10 cellular contexts compared by ENCODE assay signal in genomic region chr11:90476442-90477007, GRCh38.
A peak's percentile ranks its signal among the peaks of the same experiment; 100 is the strongest.
DNase-seq lines count a peak whose midpoint lies in the region; TF ChIP-seq lines count a peak whose summit lies in the region.
"Had no signal": no experiment of that assay in that cellular context is flagged by ENCODE, and none has a peak within 500 bp of the region (broad histone marks: within the 10 kb centered on the region; RNA-seq: fewer than 3 reads in every experiment).

No MANE protein-coding gene starts in this region.

- H3K27ac Mint-ChIP-seq in HFFc6 = no peak overlapping the region
- H3K27ac Mint-ChIP-seq in mesothelial cell of epicardium = no peak overlapping the region
- H3K27ac Mint-ChIP-seq: B cell; naive thymus-derived CD8-positive, alpha-beta T cell had no signal

- no peak overlapping the region for H3K4me3 ChIP-seq in brain microvascular endothelial cell (ENCODE audit: low read depth, low read length)

- no peak overlapping the region for H3K27ac ChIP-seq in brain microvascular endothelial cell

- TF ChIP-seq CTCF in HFFc6 (IDR thresholded peaks at IDR 0.05) (peak; percentile 51; the same call in 1 of the 2 replicates), brain microvascular endothelial cell (IDR thresholded peaks at IDR 0.05; ENCODE audit: low read depth, low read length, missing control alignments) (peak; percentile 55), mesothelial cell of epicardium (IDR thresholded peaks at IDR 0.05; ENCODE audit: unreplicated experiment) (peak; percentile 51)

- no peaks in the 10 kb centered on the region for H3K27me3 ChIP-seq in brain microvascular endothelial cell (replicated peaks)

- H3K4me3 Mint-ChIP-seq in HFFc6 (no peak overlapping the region), mesothelial cell of epicardium (no peak overlapping the region)
- H3K4me3 Mint-ChIP-seq: B cell; naive thymus-derived CD8-positive, alpha-beta T cell had no signal

- H3K4me1 Mint-ChIP-seq in HFFc6 (ENCODE audit: low read depth) (no peaks in the 10 kb centered on the region), mesothelial cell of epicardium (peaks cover 5% of the 10 kb centered on the region)
- H3K4me1 Mint-ChIP-seq: B cell; naive thymus-derived CD8-positive, alpha-beta T cell had no signal

- H3K27me3 Mint-ChIP-seq in HFFc6 (ENCODE audit: insufficient read depth) (no peaks in the 10 kb centered on the region; the same call in 1 of the 2 replicates), mesothelial cell of epicardium (ENCODE audit: low read depth) (no peaks in the 10 kb centered on the region)
- H3K27me3 Mint-ChIP-seq: B cell; naive thymus-derived CD8-positive, alpha-beta T cell had no signal

- no peaks in the 10 kb centered on the region for H3K36me3 ChIP-seq in brain microvascular endothelial cell (replicated peaks)

- H3K36me3 Mint-ChIP-seq in HFFc6 (ENCODE audit: low read depth) = no peaks in the 10 kb centered on the region
- no peaks in the 10 kb centered on the region for H3K36me3 Mint-ChIP-seq in mesothelial cell of epicardium
- H3K36me3 Mint-ChIP-seq: naive thymus-derived CD8-positive, alpha-beta T cell had no signal

- DNase-seq in NCI-H82 (lab: John Stamatoyannopoulos, UW) = peak; percentile 36
- no peak for DNase-seq in NCI-H82 treated with DMSO at 0.1 percent for 48 hours (lab: John Stamatoyannopoulos, UW; ENCODE audit: unreplicated experiment)
- DNase-seq in HFFc6 = no peak
- DNase-seq in NCI-H526 (lab: John Stamatoyannopoulos, UW) = peak; percentile 16 to 72
- peak; percentile 43 for DNase-seq in brain microvascular endothelial cell
- no peak for DNase-seq in mesothelial cell of epicardium (ENCODE audit: low spot score in 2 of 2, unreplicated experiment in 2 of 2)
- DNase-seq in HuH-7 (ENCODE audit: low spot score) = no peak
- DNase-seq in stimulated activated naive CD4-positive, alpha-beta T cell treated with Interleukin-2 at 50 U/mL for 16 hours (lab: John Stamatoyannopoulos, UW) = no peak

- H3K9me3 Mint-ChIP-seq in HFFc6 (peaks cover 10% of the 10 kb centered on the region), mesothelial cell of epicardium (peaks cover 16% of the 10 kb centered on the region)

- in situ Hi-C loops in brain microvascular endothelial cell (cut with HindIII; ENCODE audit: low pct_ligation_motif_present, low sequenced_read_pairs) = no loop called here

Comparison
In these comparisons a context has a peak if more than half of its experiments do, and no peak if none do; other contexts are left out.
1. DNase-seq: peak in NCI-H82 (single experiment), NCI-H526 (2 of 2) and brain microvascular endothelial cell (single experiment); none in NCI-H82 treated with DMSO at 0.1 percent for 48 hours (single experiment), HFFc6 (single experiment), mesothelial cell of epicardium (0 of 2), HuH-7 (single experiment) and stimulated activated naive CD4-positive, alpha-beta T cell treated with Interleukin-2 at 50 U/mL for 16 hours (single experiment).
2. Peak in every context shown above with its lines, with median percentiles within 50 percentile points of each other: CTCF ChIP-seq.